Comparison of ENCODE assay signal across 25 cellular contexts in the genomic region with DNA sequence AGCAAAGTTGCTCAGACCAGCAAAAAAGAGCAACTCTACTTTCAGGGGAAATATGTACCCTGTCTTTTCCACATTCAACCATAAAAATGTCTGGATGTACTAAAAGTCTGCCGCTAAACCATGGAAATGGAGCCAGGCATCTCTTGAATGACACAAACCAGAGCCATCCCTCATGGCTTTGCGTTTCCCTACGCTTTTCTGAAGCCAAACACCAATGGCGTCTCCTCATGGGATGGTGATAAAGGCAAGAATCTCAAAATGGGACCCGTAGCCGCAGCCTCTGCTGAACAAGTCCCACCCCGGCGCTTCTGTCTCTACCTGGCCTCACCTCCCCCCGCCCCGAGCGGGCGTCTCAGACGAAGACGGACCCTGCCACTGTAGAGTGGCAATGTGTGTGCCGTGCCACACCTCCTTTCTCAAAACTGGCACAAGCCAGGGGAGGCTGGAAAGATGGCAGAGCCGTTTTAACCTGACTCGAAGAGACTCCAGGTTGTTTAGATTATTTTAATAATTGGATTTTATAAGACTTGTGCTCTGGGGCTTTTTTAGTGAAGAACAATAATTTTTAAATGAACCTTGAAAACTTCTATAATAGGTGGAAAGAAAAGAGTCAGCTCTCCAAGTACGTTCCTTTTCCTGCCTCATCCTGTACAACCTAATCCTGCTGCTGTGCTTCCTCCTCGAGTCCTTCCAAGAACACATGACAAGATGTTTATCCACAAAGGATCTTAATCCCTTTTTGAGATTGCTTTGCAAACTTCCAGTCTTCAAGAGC.
DNase-seq lines count a peak whose midpoint lies in the region; ATAC-seq and TF ChIP-seq lines count a peak whose summit lies in the region.
"Had no signal": no experiment of that assay in that cellular context is flagged by ENCODE, and none has a peak within 500 bp of the region (broad histone marks: within the 10 kb centered on the region; RNA-seq: fewer than 3 reads in every experiment).

No MANE protein-coding gene starts in this region.

- no peak overlapping the region for H3K4me2 ChIP-seq in neural progenitor cell

- peak overlapping the region in 3 of 4 donors; percentile 1 to 43 (median 10) for H3K27ac ChIP-seq in esophagus muscularis mucosa (replicated peaks in 1 of 4)
- H3K27ac ChIP-seq in neural progenitor cell: no peak overlapping the region
- H3K27ac ChIP-seq in transverse colon: peak overlapping the region; percentile 52 to 79 (median 60)
- H3K27ac ChIP-seq: thoracic aorta had no signal

- no peaks in the 10 kb centered on the region for H3F3A ChIP-seq in neural progenitor cell (ENCODE audit: low read depth)

- H3K79me2 ChIP-seq in neural progenitor cell (ENCODE audit: low read depth): no peaks in the 10 kb centered on the region

- 86% methylated on average over 18 of the region's 19 CpGs for WGBS in esophagus muscularis mucosa
- 55 to 77% methylated on average over 2 to 19 of the region's 19 CpGs for WGBS in transverse colon (ENCODE audit: low coverage in 1 of 2), 2 donors

- TF ChIP-seq POLR2A in esophagus muscularis mucosa (IDR thresholded peaks at IDR 0.05; ENCODE audit: low read depth) (no peak), transverse colon (IDR thresholded peaks at IDR 0.05) (no peak)

- H3K4me1 ChIP-seq in esophagus muscularis mucosa (peaks cover 10 to 32% (median 18%) of the 10 kb centered on the region in 4 donors), neural progenitor cell (peaks cover 10% of the 10 kb centered on the region), transverse colon (peaks cover 6 to 27% (median 8%) of the 10 kb centered on the region in 4 donors)

- no peak for TF ChIP-seq EP300 in esophagus muscularis mucosa (IDR thresholded peaks at IDR 0.05)
- no peak for TF ChIP-seq EP300 in transverse colon (IDR thresholded peaks at IDR 0.05; ENCODE audit: low read depth)

- H3K4me3 Mint-ChIP-seq in neural progenitor cell: no peak overlapping the region
- H3K4me3 Mint-ChIP-seq: activated CD4-positive, alpha-beta memory T cell treated with anti-CD3 and anti-CD28 coated beads, Interleukin-2, amount 10 ng/mL, durations not matched to agents 7 days and 5 days; activated naive CD4-positive, alpha-beta T cell treated with anti-CD3 and anti-CD28 coated beads, Interleukin-2, amount 10 ng/mL, durations not matched to agents 7 days and 5 days; activated T-helper 1 cell treated with anti-CD3 and anti-CD28 coated beads, Interleukin-12 subunit alpha, Interleukin-12 subunit beta, Interleukin-2, Interleukin-4 antibody, amounts not matched to agents 30 ng/mL and 10 ng/mL and 1 ng/mL, durations not matched to agents 14 hours and 24 hours and 36 hours; natural killer cell had no signal

- H3K9me3 ChIP-seq in esophagus muscularis mucosa (peaks cover 0 to 8% (median 4%) of the 10 kb centered on the region in 4 donors), neural progenitor cell (ENCODE audit: low read depth) (no peaks in the 10 kb centered on the region), transverse colon (no peaks in the 10 kb centered on the region)
- H3K9me3 ChIP-seq: body of pancreas, thoracic aorta had no signal

- H3K4me3 ChIP-seq in esophagus muscularis mucosa (no peak overlapping the region), neural progenitor cell (no peak overlapping the region), transverse colon (no peak overlapping the region)
- H3K4me3 ChIP-seq: body of pancreas, GM12878, thoracic aorta had no signal

- H3K27ac Mint-ChIP-seq in neural progenitor cell: peak overlapping the region; percentile 15
- H3K27ac Mint-ChIP-seq: activated CD4-positive, alpha-beta memory T cell treated with anti-CD3 and anti-CD28 coated beads, Interleukin-2, amount 10 ng/mL, durations not matched to agents 7 days and 5 days; activated naive CD4-positive, alpha-beta T cell treated with anti-CD3 and anti-CD28 coated beads, Interleukin-2, amount 10 ng/mL, durations not matched to agents 7 days and 5 days; activated T-helper 1 cell treated with anti-CD3 and anti-CD28 coated beads, Interleukin-12 subunit alpha, Interleukin-12 subunit beta, Interleukin-2, Interleukin-4 antibody, amounts not matched to agents 30 ng/mL and 10 ng/mL and 1 ng/mL, durations not matched to agents 14 hours and 24 hours and 36 hours; natural killer cell had no signal

- intact Hi-C loops in esophagus muscularis mucosa (cut with DNase I): no loop called here
- intact Hi-C loops in transverse colon (cut with DNase I; ENCODE audit: low total_unique reads): no loop called here

- peaks cover 3% of the 10 kb centered on the region for H3K9me3 Mint-ChIP-seq in neural progenitor cell
- H3K9me3 Mint-ChIP-seq: activated CD4-positive, alpha-beta memory T cell treated with anti-CD3 and anti-CD28 coated beads, Interleukin-2, amount 10 ng/mL, durations not matched to agents 7 days and 5 days; activated naive CD4-positive, alpha-beta T cell treated with anti-CD3 and anti-CD28 coated beads, Interleukin-2, amount 10 ng/mL, durations not matched to agents 7 days and 5 days; activated T-helper 1 cell treated with anti-CD3 and anti-CD28 coated beads, Interleukin-12 subunit alpha, Interleukin-12 subunit beta, Interleukin-2, Interleukin-4 antibody, amounts not matched to agents 30 ng/mL and 10 ng/mL and 1 ng/mL, durations not matched to agents 14 hours and 24 hours and 36 hours; natural killer cell had no signal

- H3K36me3 Mint-ChIP-seq in neural progenitor cell: no peaks in the 10 kb centered on the region
- H3K36me3 Mint-ChIP-seq: activated naive CD4-positive, alpha-beta T cell treated with anti-CD3 and anti-CD28 coated beads, Interleukin-2, amount 10 ng/mL, durations not matched to agents 7 days and 5 days; natural killer cell had no signal

- peaks cover 0 to 4% (median 0%) of the 10 kb centered on the region in 4 donors for H3K27me3 ChIP-seq in esophagus muscularis mucosa
- no peaks in the 10 kb centered on the region for H3K27me3 ChIP-seq in neural progenitor cell
- H3K27me3 ChIP-seq in transverse colon: no peaks in the 10 kb centered on the region
- H3K27me3 ChIP-seq: body of pancreas had no signal

- TF ChIP-seq CTCF in esophagus muscularis mucosa (IDR thresholded peaks at IDR 0.05) (no peak), neural progenitor cell (IDR thresholded peaks at IDR 0.05) (no peak), transverse colon (IDR thresholded peaks at IDR 0.05) (no peak)

- in situ Hi-C loops in transverse colon (cut with MboI; ENCODE audit: low pct_ligation_motif_present in 1 of 4, low pct_unique_long_range_greater_than_20kb in 1 of 4, low sequenced_read_pairs in 3 of 4): no loop called here

- peak overlapping the region; percentile 84 for H2AFZ ChIP-seq in neural progenitor cell (replicated peaks)

- no peaks in the 10 kb centered on the region for H4K20me1 ChIP-seq in neural progenitor cell (ENCODE audit: low read depth)

- DNase-seq in NCI-H524 treated with DMSO at 0.1 percent for 48 hours (lab: John Stamatoyannopoulos, UW): peak; percentile 84
- DNase-seq in esophagus muscularis mucosa (ENCODE audit: extremely low spot score): no peak
- no peak for DNase-seq in neural progenitor cell (ENCODE audit: low spot score)
- DNase-seq in transverse colon: no peak
- no peak for DNase-seq in foreskin melanocyte
- no peak for DNase-seq in dermis blood vessel endothelial cell
- DNase-seq: activated CD4-positive, alpha-beta memory T cell treated with anti-CD3 and anti-CD28 coated beads, Interleukin-2, amount 10 ng/mL, durations not matched to agents 7 days and 5 days; activated CD4-positive, CD25-positive, alpha-beta regulatory T cell treated with anti-CD3 and anti-CD28 coated beads, Interleukin-2, amount 50 U/mL, for 72 hours; activated CD8-positive, alpha-beta memory T cell treated with anti-CD3 and anti-CD28 coated beads, Interleukin-2, amount 50 U/mL, for 48 hours; activated naive CD4-positive, alpha-beta T cell treated with anti-CD3 and anti-CD28 coated beads, Interleukin-2, amount 10 ng/mL, durations not matched to agents 7 days and 5 days; DMS153; Kasumi-1; MV-4-11; natural killer cell; NCI-H1436 treated with DMSO at 0.1 percent for 48 hours; NCI-H748 treated with DMSO at 0.1 percent for 48 hours; SIG-M5; small intestine; stimulated activated naive CD4-positive, alpha-beta T cell treated with Interleukin-2 at 50 U/mL for 16 hours had no signal

- peaks cover 27% of the 10 kb centered on the region for H3K4me1 Mint-ChIP-seq in neural progenitor cell
- H3K4me1 Mint-ChIP-seq: activated CD4-positive, alpha-beta memory T cell treated with anti-CD3 and anti-CD28 coated beads, Interleukin-2, amount 10 ng/mL, durations not matched to agents 7 days and 5 days; activated naive CD4-positive, alpha-beta T cell treated with anti-CD3 and anti-CD28 coated beads, Interleukin-2, amount 10 ng/mL, durations not matched to agents 7 days and 5 days; natural killer cell had no signal

- H3K36me3 ChIP-seq in esophagus muscularis mucosa (no peaks in the 10 kb centered on the region), neural progenitor cell (no peaks in the 10 kb centered on the region), transverse colon (no peaks in the 10 kb centered on the region)
- H3K36me3 ChIP-seq: thoracic aorta had no signal

- no peak overlapping the region for H3K9ac ChIP-seq in neural progenitor cell

- peaks cover 7% of the 10 kb centered on the region for H3K27me3 Mint-ChIP-seq in neural progenitor cell (ENCODE audit: insufficient read depth, low read depth)

- no peak for ATAC-seq in HG03521 (IDR thresholded peaks at IDR 0.05; ENCODE audit: unreplicated experiment)
- ATAC-seq: body of pancreas, GM12878, HepG2, natural killer cell had no signal
